Comparison of ENCODE assay signal across 9 cellular contexts in the genomic region with DNA sequence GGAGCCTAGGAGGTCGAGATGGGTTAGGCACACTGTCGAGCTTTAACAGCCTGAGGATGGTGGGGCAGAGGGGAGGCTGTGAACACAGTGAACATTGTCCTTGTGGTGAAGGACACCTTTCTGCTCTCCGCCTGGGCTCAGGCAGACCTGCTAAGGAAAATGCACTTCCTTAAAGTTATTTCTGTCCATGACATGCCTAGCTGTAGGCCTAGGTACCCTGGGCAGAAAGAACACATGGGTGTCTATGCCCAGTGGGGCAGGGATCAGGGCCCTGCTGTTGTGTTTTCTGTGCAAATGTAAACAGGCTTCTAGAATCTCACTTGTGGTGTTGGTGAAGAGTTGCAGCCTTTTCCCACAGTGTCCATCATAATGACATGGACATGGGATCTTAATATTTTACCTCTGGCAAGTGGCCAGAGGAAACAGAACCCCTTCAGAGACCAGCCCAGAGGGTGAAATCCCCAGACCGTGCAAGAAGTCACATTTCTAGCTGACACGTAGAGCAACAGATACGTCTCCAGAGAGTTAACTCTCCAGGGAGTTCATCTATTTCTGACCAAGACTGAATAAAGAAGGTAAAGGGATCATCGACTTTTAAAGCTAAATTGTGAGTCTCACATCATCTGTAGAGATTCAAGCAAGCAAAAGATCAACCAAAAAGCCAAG.
A peak's percentile ranks its signal among the peaks of the same experiment; 100 is the strongest.
DNase-seq lines count a peak whose midpoint lies in the region; ATAC-seq, FAIRE-seq and TF ChIP-seq lines count a peak whose summit lies in the region.
"Had no signal": no experiment of that assay in that cellular context is flagged by ENCODE, and none has a peak within 500 bp of the region (broad histone marks: within the 10 kb centered on the region; RNA-seq: fewer than 3 reads in every experiment).

No MANE protein-coding gene starts in this region.

- H3K14ac ChIP-seq in neuronal stem cell (ENCODE audit: low read length): no peak overlapping the region

- no peak overlapping the region for H2BK15ac ChIP-seq in neuronal stem cell (ENCODE audit: low read length)

- CTCF ChIA-PET in WTC11 (lab: Charles Lee): no interaction called here

- no peak for FAIRE-seq in urothelium cell line (lab: Jason Lieb, UNC)
- FAIRE-seq: TTC549 had no signal

- no peak overlapping the region for H3K18ac ChIP-seq in neuronal stem cell (ENCODE audit: low read length)

- no peak overlapping the region for H4K91ac ChIP-seq in neuronal stem cell (ENCODE audit: low read depth, low read length, poor library complexity)

- H3K4me1 Mint-ChIP-seq in WTC11: peaks cover 100% of the 10 kb centered on the region

- DNase-seq in neuronal stem cell (ENCODE audit: low spot score): no peak
- no peak for DNase-seq in ecto neural progenitor cell (ENCODE audit: low spot score)
- DNase-seq in urothelium cell line (ENCODE audit: low spot score): no peak
- no peak for DNase-seq in NCI-H446 (lab: John Stamatoyannopoulos, UW)
- DNase-seq in WTC11 (ENCODE audit: low spot score): no peak

- H3K9me2 ChIP-seq in SU-DHL-6 (replicated peaks; ENCODE audit: insufficient read depth, low read length): no peaks in the 10 kb centered on the region

- no peak overlapping the region for H2AFZ ChIP-seq in SU-DHL-6 (ENCODE audit: low read depth, low read length, severe bottlenecking)
- H2AFZ ChIP-seq in neuronal stem cell (ENCODE audit: low read length): no peak overlapping the region

- no peak overlapping the region for H4K8ac ChIP-seq in neuronal stem cell (ENCODE audit: low read depth, low read length)

- no peaks in the 10 kb centered on the region; the same call in 1 of the 2 replicates for H4K20me1 ChIP-seq in SU-DHL-6 (ENCODE audit: low read depth, low read length)

- no peak overlapping the region for H2AK5ac ChIP-seq in neuronal stem cell (ENCODE audit: low read depth, low read length)

- no peaks in the 10 kb centered on the region for H3K79me1 ChIP-seq in neuronal stem cell (ENCODE audit: low read depth, low read length)

- peaks cover 3% of the 10 kb centered on the region for H3K27me3 Mint-ChIP-seq in WTC11 (ENCODE audit: low read depth)

- H3K27ac ChIP-seq in SU-DHL-6 (ENCODE audit: low read depth, low read length) (peak overlapping the region; percentile 92), neuronal stem cell (replicated peaks; ENCODE audit: low read length) (no peak overlapping the region)

- H2BK5ac ChIP-seq in neuronal stem cell (ENCODE audit: low read length): no peak overlapping the region

- WGBS in neuronal stem cell (ENCODE audit: extremely low coverage in 2 of 2, insufficient read length in 2 of 2, insufficient replicate concordance in 1 of 2), 2 donors: no CpG with 5 or more reads among the region's 7 CpGs

- H3K4me3 ChIP-seq in SU-DHL-6 (ENCODE audit: insufficient read depth, low read length, poor library complexity, severe bottlenecking) (peak overlapping the region; percentile 11), neuronal stem cell (ENCODE audit: low read length in 2 of 2) (no peak overlapping the region)

- peaks cover 33 to 53% of the 10 kb centered on the region in 2 donors for H3K4me1 ChIP-seq in neuronal stem cell (ENCODE audit: control insufficient read depth in 2 of 2, insufficient read depth in 1 of 2, low read depth in 1 of 2, low read length in 2 of 2)

- no peaks in the 10 kb centered on the region for H3K9me3 ChIP-seq in SU-DHL-6 (ENCODE audit: insufficient read depth, low read length)
- no peaks in the 10 kb centered on the region for H3K9me3 ChIP-seq in neuronal stem cell (replicated peaks in 1 of 2; ENCODE audit: control insufficient read depth in 2 of 2, insufficient read depth in 1 of 2, low read depth in 1 of 2, low read length in 2 of 2)

- no peak overlapping the region for H2BK12ac ChIP-seq in neuronal stem cell (ENCODE audit: low read length)

- POLR2A ChIA-PET in WTC11 (lab: Charles Lee): no interaction called here

- no peak overlapping the region for H3K27ac Mint-ChIP-seq in WTC11

- no peaks in the 10 kb centered on the region for H3K9me3 Mint-ChIP-seq in WTC11

- H3F3A ChIP-seq in SU-DHL-6 (ENCODE audit: insufficient read depth): peaks cover 69% of the 10 kb centered on the region

- H3K27me3 ChIP-seq in SU-DHL-6 (ENCODE audit: low read length) (no peaks in the 10 kb centered on the region), neuronal stem cell (ENCODE audit: control insufficient read depth in 3 of 3, insufficient read depth in 3 of 3, low read depth in 1 of 3, low read length in 3 of 3) (no peaks in the 10 kb centered on the region)

- H3K23ac ChIP-seq in neuronal stem cell (ENCODE audit: low read depth, low read length, poor library complexity): no peak overlapping the region

- H3K9ac ChIP-seq in SU-DHL-6 (ENCODE audit: low read length) (peak overlapping the region; percentile 46), neuronal stem cell (ENCODE audit: low read depth, low read length, poor library complexity) (peak overlapping the region; percentile 55)

- peak overlapping the region; percentile 70 for H3K4me2 ChIP-seq in SU-DHL-6 (ENCODE audit: low read depth, low read length, poor library complexity, severe bottlenecking)
- H3K4me2 ChIP-seq in neuronal stem cell (ENCODE audit: insufficient read depth, low read length, poor library complexity, severe bottlenecking): no peak overlapping the region

- no peak for TF ChIP-seq CTCF in SU-DHL-6 (IDR thresholded peaks at IDR 0.05; ENCODE audit: insufficient read depth, low read length, poor library complexity, severe bottlenecking)
- TF ChIP-seq CTCF in WTC11 (IDR thresholded peaks at IDR 0.05): no peak

- H3K36me3 Mint-ChIP-seq in WTC11: no peaks in the 10 kb centered on the region

- H3K36me3 ChIP-seq in SU-DHL-6 (ENCODE audit: low read length): no peaks in the 10 kb centered on the region
- H3K36me3 ChIP-seq in neuronal stem cell (replicated peaks in 1 of 2; ENCODE audit: control insufficient read depth in 2 of 2, insufficient read depth in 2 of 2, low read length in 2 of 2): peaks cover 0 to 39% of the 10 kb centered on the region in 2 donors

- H3K4me3 Mint-ChIP-seq in WTC11: no peak overlapping the region

- no peak overlapping the region for H3K4ac ChIP-seq in neuronal stem cell (ENCODE audit: low read length)

- no peak overlapping the region for H2BK120ac ChIP-seq in neuronal stem cell (ENCODE audit: low read depth, low read length)

- ATAC-seq in GM18511 (IDR thresholded peaks at IDR 0.05; ENCODE audit: unreplicated experiment) (peak; percentile 82), HG02642 (IDR thresholded peaks at IDR 0.05; ENCODE audit: poor library complexity, unreplicated experiment) (peak; percentile 70), WTC11 (no peak)

- peaks cover 100% of the 10 kb centered on the region for H3K79me2 ChIP-seq in SU-DHL-6 (ENCODE audit: insufficient read depth, low read length)

TF ChIP-seq in WTC11, 78 proteins besides CTCF, POLR2A, EP300 and RAD21:
- TF ChIP-seq SMAD3 (CRISPR knock-in tag; IDR thresholded peaks at IDR 0.05; ENCODE audit: borderline replicate concordance) (no peak), HMGA2 (CRISPR knock-in tag; IDR thresholded peaks at IDR 0.05) (no peak), CDX4 (CRISPR knock-in tag; IDR thresholded peaks at IDR 0.05; ENCODE audit: borderline replicate concordance) (no peak), ATF1 (CRISPR knock-in tag; IDR thresholded peaks at IDR 0.05) (no peak), SOX15 (CRISPR knock-in tag; IDR thresholded peaks at IDR 0.05) (no peak)
TF ChIP-seq in WTC11: peak in this region for 0.
